Comparison of ENCODE assay signal across 17 cellular contexts in genomic region chr3:100730524-100730923, GRCh38. TPM values are rescaled to one million over a fixed set of nuclear protein-coding genes. Genes with fewer than 3 reads are reported as not detected.
DNase-seq lines count a peak whose midpoint lies in the region; ATAC-seq and TF ChIP-seq lines count a peak whose summit lies in the region.
"Had no signal": no experiment of that assay in that cellular context is flagged by ENCODE, and none has a peak within 500 bp of the region (broad histone marks: within the 10 kb centered on the region; RNA-seq: fewer than 3 reads in every experiment).

No MANE protein-coding gene starts in this region.

- no peaks in the 10 kb centered on the region for H3K9me3 ChIP-seq in body of pancreas
- H3K9me3 ChIP-seq: adrenal gland, pancreas, upper lobe of right lung had no signal

- peaks cover 7 to 8% of the 10 kb centered on the region in 2 donors for H3K36me3 ChIP-seq in body of pancreas (replicated peaks in 1 of 2; ENCODE audit: insufficient read depth in 1 of 2, low read depth in 2 of 2)
- H3K36me3 ChIP-seq: pancreas had no signal

- H3K27me3 ChIP-seq in body of pancreas: no peaks in the 10 kb centered on the region
- H3K27me3 ChIP-seq: adrenal gland, foreskin keratinocyte, pancreas, upper lobe of right lung had no signal

- 70 to 76% methylated on average over 3 of the region's 3 CpGs for WGBS in body of pancreas, 2 donors

- TF ChIP-seq POLR2A in body of pancreas (IDR thresholded peaks at IDR 0.05): no peak

- TF ChIP-seq CTCF in body of pancreas (IDR thresholded peaks at IDR 0.05): no peak

- DNase-seq in dermis blood vessel endothelial cell: peak; percentile 5
- no peak for DNase-seq in NK-92 (lab: John Stamatoyannopoulos, UW; ENCODE audit: unreplicated experiment)
- DNase-seq in body of pancreas: no peak
- no peak for DNase-seq in superior temporal gyrus (ENCODE audit: extremely low spot score)
- DNase-seq: adrenal gland, foreskin keratinocyte, GM23248, left colon, pancreas, small intestine, upper lobe of right lung had no signal

- H3K4me1 ChIP-seq in body of pancreas: peaks cover 16% of the 10 kb centered on the region
- H3K4me1 ChIP-seq: foreskin keratinocyte, pancreas, upper lobe of right lung had no signal

- H3K27ac ChIP-seq in body of pancreas: no peak overlapping the region
- H3K27ac ChIP-seq: adrenal gland, foreskin keratinocyte, GM23248, pancreas, SK-N-MC, upper lobe of right lung had no signal

- ATAC-seq in GM18498 (IDR thresholded peaks at IDR 0.05; ENCODE audit: unreplicated experiment) (peak; percentile 62), GM21390 (IDR thresholded peaks at IDR 0.05; ENCODE audit: unreplicated experiment) (peak; percentile 68), HG02885 (IDR thresholded peaks at IDR 0.05; ENCODE audit: poor library complexity, unreplicated experiment) (peak; percentile 64), body of pancreas (no peak), GM18873 (IDR thresholded peaks at IDR 0.05; ENCODE audit: low FRiP score, unreplicated experiment) (no peak)
- ATAC-seq: foreskin keratinocyte; left colon; pancreas; stimulated activated memory B cell treated with anti-CD40 and anti-IgM and Interleukin-4, amounts not matched to agents 10 μg/mL and 1 μg/mL and 100 μg/mL, for 72 hours; upper lobe of right lung had no signal

- H3K4me3 ChIP-seq in body of pancreas: no peak overlapping the region
- H3K4me3 ChIP-seq: adrenal gland, GM23248, pancreas, SK-N-MC, upper lobe of right lung had no signal

- intact Hi-C loops in body of pancreas (cut with DNase I): no loop called here

RNA-seq across cellular contexts. Expression of gene TFG, which starts 21.2 kb away (rescaled TPM):
- 77.5 and 79.3 TPM in 2 replicates for total RNA-seq in dermis blood vessel endothelial cell
- total RNA-seq in body of pancreas: 10 to 100 TPM; 46.1 to 55.8 TPM

Comparison
In these comparisons a context has a peak if more than half of its experiments do, and no peak if none do; other contexts are left out.
1. ATAC-seq: peak in GM18498 (single experiment), GM21390 (single experiment) and HG02885 (single experiment); none in body of pancreas (single experiment) and GM18873 (single experiment).